ENCODE assay signal across 9 cellular contexts in genomic region chr11:65817312-65817814, GRCh38. TPM values are rescaled to one million over a fixed set of nuclear protein-coding genes. Genes with fewer than 3 reads are reported as not detected.
DNase-seq lines count a peak whose midpoint lies in the region; ATAC-seq and TF ChIP-seq lines count a peak whose summit lies in the region.
"Had no signal": no experiment of that assay in that cellular context is flagged by ENCODE, and none has a peak within 500 bp of the region (broad histone marks: within the 10 kb centered on the region; RNA-seq: fewer than 3 reads in every experiment).

No MANE protein-coding gene starts in this region.

- H3K36me3 ChIP-seq in GM23248 (ENCODE audit: low read depth) = no peaks in the 10 kb centered on the region
- no peaks in the 10 kb centered on the region for H3K36me3 ChIP-seq in gastrocnemius medialis
- H3K36me3 ChIP-seq in aorta (ENCODE audit: control insufficient read depth in 1 of 2, insufficient read depth in 2 of 2, low read length in 1 of 2) = no peaks in the 10 kb centered on the region

- TF ChIP-seq POLR2A in gastrocnemius medialis (IDR thresholded peaks at IDR 0.05) = no peak

- H3K4me3 ChIP-seq in GM23248 (peak overlapping the region; percentile 85), fibroblast of pulmonary artery (replicated peaks; ENCODE audit: low read depth, low read length) (peak overlapping the region; percentile 56), gastrocnemius medialis (peak overlapping the region; percentile 43 to 82 (median 68)), aorta (ENCODE audit: low read length in 2 of 2) (peak overlapping the region in 1 of 2 donors; percentile 94)

- H3K9me3 ChIP-seq in GM23248 (ENCODE audit: low read depth) = no peaks in the 10 kb centered on the region
- no peaks in the 10 kb centered on the region for H3K9me3 ChIP-seq in gastrocnemius medialis
- no peaks in the 10 kb centered on the region for H3K9me3 ChIP-seq in aorta (ENCODE audit: control insufficient read depth, low read length)

- no peaks in the 10 kb centered on the region for H3K79me2 ChIP-seq in GM23248 (ENCODE audit: insufficient read depth)

- intact Hi-C loops in gastrocnemius medialis (cut with DNase I; ENCODE audit: low total_unique reads) (no loop called here), aorta (cut with DNase I) (loop anchor here (5.0 to 10.0 kb wide), 2 partner anchors 40 to 193 kb away; no protein-coding TSS in a partner anchor)

- peak overlapping the region; percentile 96 for H2AFZ ChIP-seq in GM23248

- H3K4me1 ChIP-seq in GM23248 (ENCODE audit: insufficient read depth) (no peaks in the 10 kb centered on the region), gastrocnemius medialis (peaks cover 5 to 6% of the 10 kb centered on the region in 2 donors), aorta (ENCODE audit: control insufficient read depth in 1 of 2, insufficient read depth in 2 of 2, low read length in 2 of 2) (no peaks in the 10 kb centered on the region)

- ATAC-seq in gastrocnemius medialis (no peak), aorta (ENCODE audit: low FRiP score) (no peak), HG03108 (IDR thresholded peaks at IDR 0.05; ENCODE audit: unreplicated experiment) (no peak)

- H3K27me3 ChIP-seq in GM23248 (replicated peaks; ENCODE audit: insufficient read depth) = no peaks in the 10 kb centered on the region
- H3K27me3 ChIP-seq in gastrocnemius medialis = no peaks in the 10 kb centered on the region
- no peaks in the 10 kb centered on the region for H3K27me3 ChIP-seq in aorta (ENCODE audit: control insufficient read depth in 1 of 2, insufficient read depth in 2 of 2, low read length in 1 of 2)

- in situ Hi-C loops in GM23248 (cut with MboI) (no loop called here), SK-MEL-5 (cut with HindIII; ENCODE audit: low pct_unique_long_range_greater_than_20kb, low sequenced_read_pairs) (no loop called here), gastrocnemius medialis (cut with MboI; ENCODE audit: low sequenced_read_pairs in 4 of 4) (loop anchor here in 3 of 4 donors (5.0 kb wide), 2 partner anchors 45 to 105 kb away; partner anchors contain the start of gene KAT5 (in 2 of the 3))

- TF ChIP-seq CTCF in fibroblast of pulmonary artery (IDR thresholded peaks at IDR 0.05; ENCODE audit: low read length, missing control alignments) (no peak), gastrocnemius medialis (IDR thresholded peaks at IDR 0.05 in 4 of 5, conservative IDR thresholded peaks at IDR 0.05 in 1 of 5) (no peak)

- H3K27ac ChIP-seq in GM23248 = peak overlapping the region; percentile 30; the same call in 1 of the 2 replicates
- H3K27ac ChIP-seq in gastrocnemius medialis = peak overlapping the region; percentile 56 to 80 (median 64)
- H3K27ac ChIP-seq in aorta (ENCODE audit: low read depth in 1 of 2, low read length in 2 of 2) = no peak overlapping the region

- no peaks in the 10 kb centered on the region for H4K20me1 ChIP-seq in GM23248 (ENCODE audit: insufficient read depth)

- 60 to 64% methylated on average over 5 of the region's 5 CpGs for WGBS in GM23248 (ENCODE audit: low coverage in 1 of 2, low lambda C conversion rate in 2 of 2, missing lambda C conversion rate in 2 of 2), 2 experiments
- 68 to 72% methylated on average over 5 of the region's 5 CpGs for WGBS in aorta, 2 donors

- peak overlapping the region; percentile 82 for H3K9ac ChIP-seq in GM23248

- DNase-seq in GM23248 (no peak), SK-MEL-5 (ENCODE audit: low read depth, low spot score) (peak; percentile 7), fibroblast of pulmonary artery (ENCODE audit: low read depth) (peak; percentile 12), gastrocnemius medialis (no peak), NCI-H2081 (lab: John Stamatoyannopoulos, UW) (no peak), aorta (no peak)
- no peak for DNase-seq in stimulated activated CD4-positive, alpha-beta T cell treated with anti-CD3 and anti-CD28 coated beads, Interleukin-2, amount 100 ng/mL, for 24 hours

- no peaks in the 10 kb centered on the region for H3F3A ChIP-seq in GM23248 (ENCODE audit: insufficient read depth)

- no peaks in the 10 kb centered on the region for H3K9me2 ChIP-seq in GM23248 (ENCODE audit: insufficient read depth)

- H3K4me2 ChIP-seq in GM23248 (ENCODE audit: unreplicated experiment) = peak overlapping the region; percentile 94

RNA-seq across cellular contexts. Expression of gene SNX32, which starts 16.4 kb away (rescaled TPM):
- not detected in 2 replicates for total RNA-seq in GM23248 (2014; rRNA removed; shearing (Covaris generic))
- polyA plus RNA-seq in GM23248 (2016; fragmentation: Nextera tagmentation; extraction: Ambion mirVana) = 0.51 and 0.98 TPM in 2 replicates
- 0.08 and 0.18 TPM in 2 replicates for total RNA-seq in SK-MEL-5 (2014; rRNA removed; shearing (Covaris generic))
- 0.10 and 0.18 TPM in 2 replicates for polyA plus RNA-seq in SK-MEL-5 (2015; cell fraction: cytosol; rRNA removed)
- polyA plus RNA-seq in SK-MEL-5 (2015; cell fraction: nucleus; rRNA removed) = 2.5 and 2.7 TPM in 2 replicates
- under 1 TPM in 1 of 4 donors, not detected in 3; 0.11 TPM for total RNA-seq in gastrocnemius medialis
- total RNA-seq in aorta = 1 to 10 TPM in 1 of 2 donors, under 1 TPM in 1; 0.39 to 2.4 TPM
- 1 to 10 TPM in 1 of 2 donors, not detected in 1; 1.2 TPM for polyA plus RNA-seq in aorta

RNA-seq across cellular contexts. Expression of gene OVOL1, which starts 30.5 kb away (rescaled TPM):
- not detected in 2 replicates for total RNA-seq in GM23248 (2014; rRNA removed; shearing (Covaris generic))
- polyA plus RNA-seq in GM23248 (2016; fragmentation: Nextera tagmentation; extraction: Ambion mirVana) (not detected in 2 replicates), aorta (1 to 10 TPM in 1 of 2 donors, under 1 TPM in 1; 0.28 to 3.9 TPM)
- not detected in 2 replicates for total RNA-seq in SK-MEL-5 (2014; rRNA removed; shearing (Covaris generic))
- not detected in 2 replicates for polyA plus RNA-seq in SK-MEL-5 (2015; cell fraction: cytosol; rRNA removed)
- polyA plus RNA-seq in SK-MEL-5 (2015; cell fraction: nucleus; rRNA removed) = 0.16 TPM in 1 of 2 replicates, not detected in the other
- total RNA-seq in gastrocnemius medialis (under 1 TPM in 1 of 4 donors, not detected in 3; 0.15 TPM), aorta (not detected)
- total RNA-seq: pulmonary artery endothelial cell had no signal

RNA-seq across cellular contexts. Expression of gene AP5B1, which starts 36.6 kb away (rescaled TPM):
- 14.8 and 16.4 TPM in 2 replicates for total RNA-seq in GM23248 (2014; rRNA removed; shearing (Covaris generic))
- polyA plus RNA-seq in GM23248 (2016; fragmentation: Nextera tagmentation; extraction: Ambion mirVana) (4.4 and 4.9 TPM in 2 replicates), aorta (10 to 100 TPM in 1 of 2 donors, 1 to 10 TPM in 1; 3.3 to 10.8 TPM)
- 19.7 and 20.0 TPM in 2 replicates for total RNA-seq in SK-MEL-5 (2014; rRNA removed; shearing (Covaris generic))
- 26.4 and 33.9 TPM in 2 replicates for polyA plus RNA-seq in SK-MEL-5 (2015; cell fraction: cytosol; rRNA removed)
- polyA plus RNA-seq in SK-MEL-5 (2015; cell fraction: nucleus; rRNA removed) = 33.0 and 38.5 TPM in 2 replicates
- total RNA-seq in gastrocnemius medialis (10 to 100 TPM; 20.3 to 42.5 (median 29.7) TPM), aorta (10 to 100 TPM; 15.7 to 16.7 TPM)

RNA-seq across cellular contexts. Expression of gene CFL1, which starts 40.6 kb away (rescaled TPM):
- total RNA-seq in GM23248 (2014; rRNA removed; shearing (Covaris generic)) = 1,045 and 1,312 TPM in 2 replicates
- polyA plus RNA-seq in GM23248 (2016; fragmentation: Nextera tagmentation; extraction: Ambion mirVana) (2,650 and 2,758 TPM in 2 replicates), aorta (100 to 1,000 TPM; 571 to 688 TPM)
- total RNA-seq in SK-MEL-5 (2014; rRNA removed; shearing (Covaris generic)) = 941 and 972 TPM in 2 replicates
- polyA plus RNA-seq in SK-MEL-5 (2015; cell fraction: cytosol; rRNA removed) = 1,372 and 1,683 TPM in 2 replicates
- 200 and 219 TPM in 2 replicates for polyA plus RNA-seq in SK-MEL-5 (2015; cell fraction: nucleus; rRNA removed)
- total RNA-seq in gastrocnemius medialis (100 to 1,000 TPM; 153 to 371 (median 251) TPM), aorta (100 to 1,000 TPM; 563 to 812 TPM)

RNA-seq across cellular contexts. Expression of gene MUS81, which starts 42.9 kb away (rescaled TPM):
- total RNA-seq in GM23248 (2014; rRNA removed; shearing (Covaris generic)) = 49.6 and 56.0 TPM in 2 replicates
- polyA plus RNA-seq in GM23248 (2016; fragmentation: Nextera tagmentation; extraction: Ambion mirVana) (39.4 and 42.0 TPM in 2 replicates), aorta (100 to 1,000 TPM in 1 of 2 donors, 10 to 100 TPM in 1; 40.7 to 102 TPM)
- total RNA-seq in SK-MEL-5 (2014; rRNA removed; shearing (Covaris generic)) = 18.6 and 19.3 TPM in 2 replicates
- 17.4 and 18.0 TPM in 2 replicates for polyA plus RNA-seq in SK-MEL-5 (2015; cell fraction: cytosol; rRNA removed)
- 207 and 273 TPM in 2 replicates for polyA plus RNA-seq in SK-MEL-5 (2015; cell fraction: nucleus; rRNA removed)
- total RNA-seq in gastrocnemius medialis (10 to 100 TPM; 26.4 to 44.9 (median 34.8) TPM), aorta (10 to 100 TPM; 60.7 to 63.1 TPM)

Comparison
In these comparisons a context has a peak if more than half of its experiments do, and no peak if none do; other contexts are left out.
1. DNase-seq: peak in SK-MEL-5 (single experiment) and fibroblast of pulmonary artery (single experiment); none in GM23248 (single experiment), gastrocnemius medialis (0 of 2), stimulated activated CD4-positive, alpha-beta T cell treated with anti-CD3 and anti-CD28 coated beads, Interleukin-2, amount 100 ng/mL, for 24 hours (0 of 2), NCI-H2081 (0 of 2) and aorta (0 of 2).
2. H3K27ac ChIP-seq: peak in GM23248 (single experiment) and gastrocnemius medialis (4 of 4); none in aorta (0 of 2).
3. in situ Hi-C loops: an anchor here in gastrocnemius medialis (5.0 kb wide); none called in GM23248 and SK-MEL-5.